In genomic region chr19:11699931-11700794, GRCh38 we compare ENCODE assay signal across 8 cellular contexts. TPM values are rescaled to one million over a fixed set of nuclear protein-coding genes. Genes with fewer than 3 reads are reported as not detected.
A peak's percentile ranks its signal among the peaks of the same experiment; 100 is the strongest.
DNase-seq lines count a peak whose midpoint lies in the region; ATAC-seq and TF ChIP-seq lines count a peak whose summit lies in the region.

No MANE protein-coding gene starts in this region.

- H3K4me2 ChIP-seq in SU-DHL-6 (ENCODE audit: low read depth, low read length, poor library complexity, severe bottlenecking): no peak overlapping the region

- H3F3A ChIP-seq in SU-DHL-6 (ENCODE audit: insufficient read depth): no peaks in the 10 kb centered on the region

- H2AFZ ChIP-seq in SU-DHL-6 (ENCODE audit: low read depth, low read length, severe bottlenecking): no peak overlapping the region

- no peaks in the 10 kb centered on the region for H3K79me2 ChIP-seq in SU-DHL-6 (ENCODE audit: insufficient read depth, low read length)

- TF ChIP-seq EP300 in suprapubic skin (IDR thresholded peaks at IDR 0.05): no peak

- no peaks in the 10 kb centered on the region for H4K20me1 ChIP-seq in SU-DHL-6 (ENCODE audit: low read depth, low read length)

- H3K36me3 ChIP-seq in SU-DHL-6 (ENCODE audit: low read length) (no peaks in the 10 kb centered on the region), suprapubic skin (no peaks in the 10 kb centered on the region)

- no peaks in the 10 kb centered on the region for H3K27me3 ChIP-seq in SU-DHL-6 (ENCODE audit: low read length)
- H3K27me3 ChIP-seq in foreskin keratinocyte: no peaks in the 10 kb centered on the region
- no peaks in the 10 kb centered on the region for H3K27me3 ChIP-seq in suprapubic skin

- no peak overlapping the region for H3K9ac ChIP-seq in SU-DHL-6 (ENCODE audit: low read length)

- 70% methylated on average over 6 of the region's 6 CpGs for WGBS in suprapubic skin

- no peaks in the 10 kb centered on the region for H3K4me1 ChIP-seq in foreskin keratinocyte
- peaks cover 2% of the 10 kb centered on the region for H3K4me1 ChIP-seq in suprapubic skin

- no peak for ATAC-seq in foreskin keratinocyte
- no peak for ATAC-seq in GM18870 (IDR thresholded peaks at IDR 0.05; ENCODE audit: unreplicated experiment)
- ATAC-seq in HG02973 (IDR thresholded peaks at IDR 0.05; ENCODE audit: unreplicated experiment): no peak
- no peak for ATAC-seq in HG03571 (IDR thresholded peaks at IDR 0.05; ENCODE audit: unreplicated experiment)

- no peak overlapping the region for H3K27ac ChIP-seq in SU-DHL-6 (ENCODE audit: low read depth, low read length)
- no peak overlapping the region for H3K27ac ChIP-seq in foreskin keratinocyte
- no peak overlapping the region for H3K27ac ChIP-seq in suprapubic skin

- H3K4me3 ChIP-seq in SU-DHL-6 (ENCODE audit: insufficient read depth, low read length, poor library complexity, severe bottlenecking): no peak overlapping the region
- H3K4me3 ChIP-seq in suprapubic skin: no peak overlapping the region

- no peaks in the 10 kb centered on the region for H3K9me2 ChIP-seq in SU-DHL-6 (replicated peaks; ENCODE audit: insufficient read depth, low read length)

- no peak for TF ChIP-seq POLR2A in suprapubic skin (IDR thresholded peaks at IDR 0.05)

- DNase-seq in DMS53 treated with DMSO at 0.1 percent for 48 hours (lab: John Stamatoyannopoulos, UW; ENCODE audit: unreplicated experiment) (peak; percentile 4), HuH-7 (ENCODE audit: low spot score) (peak; percentile 20), foreskin keratinocyte (peak in 1 of 2 donors; percentile 16), suprapubic skin (ENCODE audit: low spot score in 2 of 2) (no peak)

- TF ChIP-seq CTCF in SU-DHL-6 (IDR thresholded peaks at IDR 0.05; ENCODE audit: insufficient read depth, low read length, poor library complexity, severe bottlenecking): peak; percentile 78
- peak; percentile 69 for TF ChIP-seq CTCF in foreskin keratinocyte (conservative IDR thresholded peaks at IDR 0.05)
- peak; percentile 8 to 59 for TF ChIP-seq CTCF in suprapubic skin (IDR thresholded peaks at IDR 0.05)

- H3K9me3 ChIP-seq in SU-DHL-6 (ENCODE audit: insufficient read depth, low read length): no peaks in the 10 kb centered on the region
- no peaks in the 10 kb centered on the region for H3K9me3 ChIP-seq in suprapubic skin

RNA-seq across cellular contexts. Expression of gene ZNF823, which starts 38.6 kb away (rescaled TPM):
- total RNA-seq in foreskin keratinocyte: 5.1 and 5.5 TPM in 2 replicates
- polyA plus RNA-seq in foreskin keratinocyte: 1.9 and 2.3 TPM in 2 replicates
- 10 to 100 TPM in 2 of 4 donors, 1 to 10 TPM in 2; 6.8 to 12.3 (median 10.1) TPM for total RNA-seq in suprapubic skin

Comparison
In these comparisons a context has a peak if more than half of its experiments do, and no peak if none do; other contexts are left out.
1. DNase-seq: peak in DMS53 treated with DMSO at 0.1 percent for 48 hours (single experiment) and HuH-7 (single experiment); none in suprapubic skin (0 of 2).
2. Peak in every context shown above with its lines, with median percentiles within 50 percentile points of each other: CTCF ChIP-seq.